1 cellular context compared by ENCODE assay signal in genomic region chr5:36621985-36622384, GRCh38.
TF ChIP-seq lines count a peak whose summit lies in the region.

No MANE protein-coding gene starts in this region.

TF ChIP-seq in HEK293, 187 proteins besides CTCF, POLR2A, EP300 and RAD21 (continued from another document):
- peak; percentile 75; the same call in 1 of the 2 replicates for TF ChIP-seq ZNF449 (tag by site-specific recombination; IDR thresholded peaks at IDR 0.05)
